Comparison of ENCODE assay signal across 10 cellular contexts in the genomic region with DNA sequence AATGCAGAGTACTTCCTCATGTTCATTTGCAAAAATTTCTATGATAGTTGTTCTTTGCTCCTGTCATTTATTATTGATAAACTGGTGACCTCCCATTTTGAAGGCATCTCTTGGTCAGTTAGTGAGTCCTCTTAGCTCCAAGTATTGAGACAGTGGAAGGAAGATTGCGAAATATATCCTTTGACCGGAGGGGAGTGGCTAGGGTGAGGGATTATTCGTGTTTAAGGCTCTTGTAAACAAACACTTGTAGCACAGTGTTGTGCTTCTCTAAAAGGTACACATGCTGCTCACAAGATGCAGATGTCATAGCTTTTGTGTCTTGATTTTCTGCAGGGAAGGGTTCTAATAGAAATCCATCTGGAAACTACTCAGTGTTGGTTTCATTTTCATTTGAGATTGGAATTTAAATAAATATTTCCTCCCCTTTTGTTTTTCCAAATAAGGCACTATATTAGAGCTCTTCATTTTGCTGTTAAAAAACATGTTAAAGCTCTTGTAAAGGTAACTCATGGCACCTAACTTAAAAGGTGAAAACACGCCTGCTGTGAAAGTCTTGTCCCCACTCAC. TPM values are rescaled to one million over a fixed set of nuclear protein-coding genes. Genes with fewer than 3 reads are reported as not detected.
DNase-seq lines count a peak whose midpoint lies in the region; ATAC-seq and TF ChIP-seq lines count a peak whose summit lies in the region.
"Had no signal": no experiment of that assay in that cellular context is flagged by ENCODE, and none has a peak within 500 bp of the region (broad histone marks: within the 10 kb centered on the region; RNA-seq: fewer than 3 reads in every experiment).

No MANE protein-coding gene starts in this region.

- H3K4me1 Mint-ChIP-seq in T-helper 17 cell = peaks cover 4% of the 10 kb centered on the region

- no peak for TF ChIP-seq POLR2A in gastroesophageal sphincter (IDR thresholded peaks at IDR 0.05)

- H3K4me3 ChIP-seq in gastroesophageal sphincter = peak overlapping the region; percentile 27 to 28
- H3K4me3 ChIP-seq in skeletal muscle tissue (ENCODE audit: low read length in 3 of 3) = peak overlapping the region; percentile 36 to 64 (median 55)

- H3K36me3 ChIP-seq in gastroesophageal sphincter (no peaks in the 10 kb centered on the region), skeletal muscle tissue (ENCODE audit: control insufficient read depth in 3 of 3, insufficient read depth in 3 of 3, low read length in 3 of 3) (no peaks in the 10 kb centered on the region)

- H3K9me3 ChIP-seq in T-helper 17 cell (ENCODE audit: control insufficient read depth, low read length, poor library complexity, severe bottlenecking) = no peaks in the 10 kb centered on the region
- H3K9me3 ChIP-seq in gastroesophageal sphincter = no peaks in the 10 kb centered on the region
- no peaks in the 10 kb centered on the region for H3K9me3 ChIP-seq in skeletal muscle tissue (ENCODE audit: control insufficient read depth in 3 of 3, low read length in 3 of 3)

- H3K27ac Mint-ChIP-seq in T-helper 17 cell = no peak overlapping the region
- H3K27ac Mint-ChIP-seq: activated naive CD4-positive, alpha-beta T cell treated with anti-CD3 and anti-CD28 coated beads, Interleukin-2, amount 10 ng/mL, durations not matched to agents 7 days and 5 days had no signal

- no peak for TF ChIP-seq EP300 in gastroesophageal sphincter (IDR thresholded peaks at IDR 0.05)

- DNase-seq in HT-29 (ENCODE audit: low spot score) (peak; percentile 47), T-helper 17 cell (no peak), NCI-H1436 (lab: John Stamatoyannopoulos, UW) (no peak)
- DNase-seq: activated naive CD4-positive, alpha-beta T cell treated with anti-CD3 and anti-CD28 coated beads, Interleukin-2, amount 10 ng/mL, durations not matched to agents 7 days and 5 days; NCI-H1930 had no signal

- peak overlapping the region; percentile 63 for H3K4me3 Mint-ChIP-seq in T-helper 17 cell
- H3K4me3 Mint-ChIP-seq: activated naive CD4-positive, alpha-beta T cell treated with anti-CD3 and anti-CD28 coated beads, Interleukin-2, amount 10 ng/mL, durations not matched to agents 7 days and 5 days had no signal

- peaks cover 0 to 11% (median 4%) of the 10 kb centered on the region in 3 donors for H3K4me1 ChIP-seq in gastroesophageal sphincter
- peaks cover 0 to 11% (median 4%) of the 10 kb centered on the region in 3 donors for H3K4me1 ChIP-seq in skeletal muscle tissue (ENCODE audit: control insufficient read depth in 3 of 3, insufficient read depth in 3 of 3, low read length in 3 of 3)

- TF ChIP-seq CTCF in gastroesophageal sphincter (IDR thresholded peaks at IDR 0.05) = no peak

- peak overlapping the region in 1 of 3 donors; percentile 33 for H3K9ac ChIP-seq in skeletal muscle tissue (ENCODE audit: low read depth in 1 of 3, low read length in 3 of 3)

- no peaks in the 10 kb centered on the region for H3K36me3 Mint-ChIP-seq in T-helper 17 cell (ENCODE audit: low read depth)

- 13 to 29% methylated on average over 4 of the region's 4 CpGs for WGBS in gastroesophageal sphincter (ENCODE audit: low coverage in 1 of 2), 2 donors

- H3K27me3 ChIP-seq in gastroesophageal sphincter = no peaks in the 10 kb centered on the region
- H3K27me3 ChIP-seq in skeletal muscle tissue (ENCODE audit: control insufficient read depth in 3 of 3, insufficient read depth in 3 of 3, low read length in 3 of 3) = no peaks in the 10 kb centered on the region

- no peak for ATAC-seq in T-helper 17 cell
- ATAC-seq in gastroesophageal sphincter = peak; percentile 89
- no peak for ATAC-seq in GM21423 (IDR thresholded peaks at IDR 0.05; ENCODE audit: unreplicated experiment)
- no peak for ATAC-seq in HG03108 (IDR thresholded peaks at IDR 0.05; ENCODE audit: unreplicated experiment)
- ATAC-seq in GM19351 (IDR thresholded peaks at IDR 0.05; ENCODE audit: unreplicated experiment) = no peak

- H3K27me3 Mint-ChIP-seq in T-helper 17 cell = no peaks in the 10 kb centered on the region
- H3K27me3 Mint-ChIP-seq: activated naive CD4-positive, alpha-beta T cell treated with anti-CD3 and anti-CD28 coated beads, Interleukin-2, amount 10 ng/mL, durations not matched to agents 7 days and 5 days had no signal

- H3K27ac ChIP-seq in gastroesophageal sphincter (peak overlapping the region; percentile 3 to 58 (median 20)), skeletal muscle tissue (ENCODE audit: low read depth, low read length) (peak overlapping the region; percentile 18)

RNA-seq across cellular contexts. Expression of a gene that starts 21.8 kb away (rescaled TPM):
- total RNA-seq in HT-29 (2014; rRNA removed; shearing (Covaris generic)) = 16.9 and 17.6 TPM in 2 replicates
- 10 to 100 TPM; 19.9 to 21.7 TPM for total RNA-seq in T-helper 17 cell
- 10 to 100 TPM in 3 of 4 donors, 1 to 10 TPM in 1; 9.0 to 16.8 (median 14.3) TPM for total RNA-seq in gastroesophageal sphincter
- 5.7 TPM for total RNA-seq in skeletal muscle tissue
